In the genomic region with DNA sequence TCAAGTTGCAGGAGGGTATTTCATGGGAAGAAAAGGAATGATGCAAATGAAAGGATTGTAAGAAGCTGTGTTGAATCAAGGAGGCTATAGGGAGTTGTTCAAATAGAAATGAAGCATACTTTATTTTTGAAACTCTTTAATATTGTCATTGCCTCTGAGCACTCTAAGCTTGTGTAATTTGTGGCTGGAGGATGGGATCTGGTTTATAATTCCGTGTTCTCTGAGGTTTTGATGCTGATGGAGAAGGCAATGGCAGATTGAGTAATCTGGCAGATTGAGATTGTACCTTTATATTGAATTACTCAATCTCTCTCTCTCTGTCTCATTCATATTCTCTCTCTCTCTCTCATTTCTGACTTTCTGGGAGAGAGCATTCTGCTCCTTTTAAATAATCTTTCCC, we compare ENCODE assay signal across 15 cellular contexts.
A peak's percentile ranks its signal among the peaks of the same experiment; 100 is the strongest.
DNase-seq lines count a peak whose midpoint lies in the region; ATAC-seq and TF ChIP-seq lines count a peak whose summit lies in the region.
"Had no signal": no experiment of that assay in that cellular context is flagged by ENCODE, and none has a peak within 500 bp of the region (broad histone marks: within the 10 kb centered on the region; RNA-seq: fewer than 3 reads in every experiment).

No MANE protein-coding gene starts in this region.

- no peak overlapping the region for H3K18ac ChIP-seq in mesendoderm (ENCODE audit: low read length)

- H3K27me3 ChIP-seq in upper lobe of right lung (no peaks in the 10 kb centered on the region), mesendoderm (ENCODE audit: insufficient read depth, low read length, poor library complexity) (no peaks in the 10 kb centered on the region)
- H3K27me3 ChIP-seq: BLaER1 treated with 17β-estradiol and CSF1 and Interleukin-3, amounts not matched to agents 10 nM and 100 nM had no signal

- no peak overlapping the region for H3K4me3 Mint-ChIP-seq in chondrocyte (ENCODE audit: unreplicated experiment)
- H3K4me3 Mint-ChIP-seq: B cell; CD8-positive, alpha-beta T cell had no signal

- H3K4me1 ChIP-seq in upper lobe of right lung (peaks cover 6% of the 10 kb centered on the region), mesendoderm (ENCODE audit: control insufficient read depth, low read depth, low read length) (no peaks in the 10 kb centered on the region)
- H3K4me1 ChIP-seq: BLaER1 treated with 17β-estradiol and CSF1 and Interleukin-3, amounts not matched to agents 10 nM and 100 nM had no signal

- H4K5ac ChIP-seq in mesendoderm (ENCODE audit: low read length) = no peak overlapping the region

- peak overlapping the region; percentile 42 for H3K27ac Mint-ChIP-seq in chondrocyte (ENCODE audit: unreplicated experiment)
- H3K27ac Mint-ChIP-seq: B cell; CD8-positive, alpha-beta T cell had no signal

- no CpG with 5 or more reads among the region's 1 CpG for WGBS in mesendoderm (ENCODE audit: extremely low coverage, insufficient coverage, low lambda C conversion rate)

- no peak overlapping the region for H2BK5ac ChIP-seq in mesendoderm (ENCODE audit: low read length)

- ATAC-seq in sciatic nerve (peak; percentile 19), upper lobe of right lung (no peak), HG03159 (IDR thresholded peaks at IDR 0.05; ENCODE audit: unreplicated experiment) (no peak)
- ATAC-seq: CD8-positive, alpha-beta T cell; HCT116 had no signal

- peaks cover 73% of the 10 kb centered on the region for H3K4me1 Mint-ChIP-seq in chondrocyte (ENCODE audit: low read depth)
- H3K4me1 Mint-ChIP-seq: B cell had no signal

- H3K9me3 Mint-ChIP-seq in chondrocyte (ENCODE audit: low read depth) = peaks cover 14% of the 10 kb centered on the region
- H3K9me3 Mint-ChIP-seq: CD8-positive, alpha-beta T cell had no signal

- H2BK120ac ChIP-seq in mesendoderm (ENCODE audit: low read depth, low read length) = no peak overlapping the region

- H3K27ac ChIP-seq in SK-N-MC (peak overlapping the region; percentile 70), upper lobe of right lung (peak overlapping the region; percentile 25), mesendoderm (ENCODE audit: low read depth, low read length) (no peak overlapping the region)
- H3K27ac ChIP-seq: BLaER1 treated with 17β-estradiol and CSF1 and Interleukin-3, amounts not matched to agents 10 nM and 100 nM had no signal

- H3K9ac ChIP-seq in SK-N-MC (ENCODE audit: insufficient read length) (no peak overlapping the region), mesendoderm (ENCODE audit: low read length) (no peak overlapping the region)
- H3K9ac ChIP-seq: BLaER1 treated with 17β-estradiol and CSF1 and Interleukin-3, amounts not matched to agents 10 nM and 100 nM had no signal

- no peak overlapping the region for H3K4ac ChIP-seq in mesendoderm (ENCODE audit: low read depth, low read length)

- no peak overlapping the region for H2AK5ac ChIP-seq in mesendoderm (ENCODE audit: low read length)

- peaks cover 1% of the 10 kb centered on the region for H3K36me3 Mint-ChIP-seq in chondrocyte (ENCODE audit: low read depth)
- H3K36me3 Mint-ChIP-seq: CD8-positive, alpha-beta T cell had no signal

- peaks cover 8% of the 10 kb centered on the region; the same call in 1 of the 2 replicates for H3K36me3 ChIP-seq in SK-N-MC (ENCODE audit: insufficient read depth, low read length)
- no peaks in the 10 kb centered on the region for H3K36me3 ChIP-seq in upper lobe of right lung
- no peaks in the 10 kb centered on the region for H3K36me3 ChIP-seq in mesendoderm (ENCODE audit: control insufficient read depth, insufficient read depth, low read length)
- H3K36me3 ChIP-seq: BLaER1 treated with 17β-estradiol and CSF1 and Interleukin-3, amounts not matched to agents 10 nM and 100 nM had no signal

- no peaks in the 10 kb centered on the region for H3K79me1 ChIP-seq in mesendoderm (ENCODE audit: low read length)

- H3K9me3 ChIP-seq in SK-N-MC (ENCODE audit: low read depth, low read length) (no peaks in the 10 kb centered on the region), upper lobe of right lung (no peaks in the 10 kb centered on the region)
- H3K9me3 ChIP-seq: BLaER1 treated with 17β-estradiol and CSF1 and Interleukin-3, amounts not matched to agents 10 nM and 100 nM had no signal

- H3K4me3 ChIP-seq in SK-N-MC = no peak overlapping the region
- no peak overlapping the region for H3K4me3 ChIP-seq in upper lobe of right lung
- H3K4me3 ChIP-seq in mesendoderm (ENCODE audit: low read length) = no peak overlapping the region
- H3K4me3 ChIP-seq: BLaER1 treated with 17β-estradiol and CSF1 and Interleukin-3, amounts not matched to agents 10 nM and 100 nM had no signal

- TF ChIP-seq CTCF in chondrocyte (IDR thresholded peaks at IDR 0.05) (no peak), upper lobe of right lung (IDR thresholded peaks at IDR 0.05) (no peak)

- no peak overlapping the region for H3K23ac ChIP-seq in mesendoderm (ENCODE audit: low read length)

- H4K8ac ChIP-seq in mesendoderm (ENCODE audit: low read depth, low read length) = no peak overlapping the region

- DNase-seq in SK-N-MC (ENCODE audit: low read depth, low spot score) (no peak), chondrocyte (ENCODE audit: low spot score) (no peak), sciatic nerve (ENCODE audit: low spot score) (no peak), upper lobe of right lung (no peak), mesendoderm (no peak)
- DNase-seq in effector CD8-positive, alpha-beta T cell (lab: John Stamatoyannopoulos, UW) = no peak
- DNase-seq: Calu3; CD8-positive, alpha-beta T cell; GF-D8; GOT3; H7 had no signal

- H3K27me3 Mint-ChIP-seq in chondrocyte (ENCODE audit: low read depth) = no peaks in the 10 kb centered on the region
- H3K27me3 Mint-ChIP-seq: B cell had no signal

- H3K56ac ChIP-seq in mesendoderm (ENCODE audit: low read length) = no peak overlapping the region

- no peak overlapping the region for H3K4me2 ChIP-seq in mesendoderm (ENCODE audit: low read length)
- H3K4me2 ChIP-seq: BLaER1 treated with 17β-estradiol and CSF1 and Interleukin-3, amounts not matched to agents 10 nM and 100 nM had no signal

- no peaks in the 10 kb centered on the region for H3K79me2 ChIP-seq in mesendoderm (ENCODE audit: control insufficient read depth, insufficient read depth, low read length)

- no peak overlapping the region for H2BK15ac ChIP-seq in mesendoderm (replicated peaks; ENCODE audit: low read depth)

- intact Hi-C loops in sciatic nerve (cut with DNase I) = no loop called here
- intact Hi-C loops in upper lobe of right lung (cut with DNase I) = no loop called here
